22 cellular contexts compared by ENCODE assay signal in genomic region chr15:28113426-28114113, GRCh38. TPM values are rescaled to one million over a fixed set of nuclear protein-coding genes. Genes with fewer than 3 reads are reported as not detected.
"Had no signal": no experiment of that assay in that cellular context is flagged by ENCODE, and none has a peak within 500 bp of the region (broad histone marks: within the 10 kb centered on the region; RNA-seq: fewer than 3 reads in every experiment).

No MANE protein-coding gene starts in this region.

- H3K27me3 ChIP-seq: adrenal gland, cardiac muscle cell, dorsolateral prefrontal cortex, tibial artery had no signal

- H3K9me3 ChIP-seq: adrenal gland, prostate gland, tibial artery had no signal

- ATAC-seq: activated CD8-positive, alpha-beta T cell treated with anti-CD3 and anti-CD28 coated beads, Interleukin-2, amount 10 ng/mL, durations not matched to agents 7 days and 5 days; left lobe of liver; right cardiac atrium; stimulated activated naive B cell treated with anti-CD40 and anti-IgM and Interleukin-4, amounts not matched to agents 10 μg/mL and 1 μg/mL and 100 μg/mL, for 72 hours had no signal

- H3K27ac ChIP-seq: adrenal gland, cardiac muscle cell, prostate gland had no signal

- DNase-seq: activated CD4-positive, alpha-beta T cell treated with anti-CD3 and anti-CD28 coated beads, Interleukin-2, amount 10 ng/mL, durations not matched to agents 24 days and 14 days; activated CD8-positive, alpha-beta memory T cell treated with anti-CD3 and anti-CD28 coated beads, Interleukin-2, amount 50 U/mL, for 4 hours; activated CD8-positive, alpha-beta T cell treated with anti-CD3 and anti-CD28 coated beads, Interleukin-2, amount 10 ng/mL, durations not matched to agents 7 days and 5 days; activated effector memory CD4-positive, alpha-beta T cell treated with Interleukin-2 at 50 U/mL for 16 hours; activated T-cell treated with anti-CD3 and anti-CD28 coated beads, Interleukin-2, amount 50 U/mL, for 48 hours; foreskin melanocyte; hypothalamus; nucleus accumbens; right cardiac atrium; stimulated activated CD4-positive, alpha-beta T cell treated with anti-CD3 and anti-CD28 coated beads, Interleukin-4, amount 100 ng/mL, for 24 hours; stimulated activated naive B cell treated with anti-CD40 and anti-IgM and Interleukin-4, amounts not matched to agents 10 μg/mL and 1 μg/mL and 100 μg/mL, for 72 hours; T1000; tibial artery had no signal

- H3K4me1 ChIP-seq: adrenal gland, prostate gland had no signal

- H3K4me3 ChIP-seq: adrenal gland, cardiac muscle cell, dorsolateral prefrontal cortex, lung, prostate gland, smooth muscle cell, tibial artery had no signal

RNA-seq across cellular contexts. Expression of gene OCA2, which starts 14.5 kb away (rescaled TPM):
- total RNA-seq: activated CD4-positive, alpha-beta T cell treated with anti-CD3 and anti-CD28 coated beads, Interleukin-2, amount 10 ng/mL, durations not matched to agents 24 days and 14 days; activated CD8-positive, alpha-beta T cell treated with anti-CD3 and anti-CD28 coated beads, Interleukin-2, amount 10 ng/mL, durations not matched to agents 7 days and 5 days; epithelial cell of proximal tubule; smooth muscle cell; T-helper 1 cell treated with Interleukin-12 subunit alpha and Interleukin-12 subunit beta and Interleukin-4 antibody, amounts not matched to agents 30 ng/mL and 1 ng/mL, for 36 hours had no signal
